ENCODE assay signal across 9 cellular contexts in genomic region chr7:25216837-25217236, GRCh38. TPM values are rescaled to one million over a fixed set of nuclear protein-coding genes. Genes with fewer than 3 reads are reported as not detected.
DNase-seq lines count a peak whose midpoint lies in the region; ATAC-seq, FAIRE-seq and TF ChIP-seq lines count a peak whose summit lies in the region.
"Had no signal": no experiment of that assay in that cellular context is flagged by ENCODE, and none has a peak within 500 bp of the region (broad histone marks: within the 10 kb centered on the region; RNA-seq: fewer than 3 reads in every experiment).

No MANE protein-coding gene starts in this region.

- H3K27me3 Mint-ChIP-seq in type B pancreatic cell, result peaks cover 4% of the 10 kb centered on the region

- no peaks in the 10 kb centered on the region for H3K36me3 Mint-ChIP-seq in type B pancreatic cell

- FAIRE-seq in kidney (lab: Jason Lieb, UNC), result peak; percentile 96

- no peaks in the 10 kb centered on the region for H3K9me3 Mint-ChIP-seq in type B pancreatic cell

- H3K36me3 ChIP-seq in ascending aorta, result no peaks in the 10 kb centered on the region
- H3K36me3 ChIP-seq in kidney (ENCODE audit: control insufficient read depth in 1 of 2, insufficient read depth in 2 of 2, low read length in 2 of 2), result no peaks in the 10 kb centered on the region

- H3K4me3 ChIP-seq in ascending aorta (no peak overlapping the region), kidney (ENCODE audit: low read length in 2 of 2) (no peak overlapping the region)

- intact Hi-C loops in ascending aorta (cut with DNase I) (no loop called here), kidney (cut with DNase I) (no loop called here)

- H3K4me1 ChIP-seq in ascending aorta (no peaks in the 10 kb centered on the region), kidney (ENCODE audit: control insufficient read depth in 1 of 2, insufficient read depth in 1 of 2, low read depth in 1 of 2, low read length in 2 of 2) (no peaks in the 10 kb centered on the region)

- peak; percentile 74 for DNase-seq in ACHN
- DNase-seq in GM13976 (ENCODE audit: low spot score), result peak; percentile 40
- DNase-seq in NCI-H2107 (lab: John Stamatoyannopoulos, UW), result peak; percentile 52
- DNase-seq in ascending aorta (ENCODE audit: low spot score in 2 of 2), result no peak
- DNase-seq in kidney, result no peak
- DNase-seq in type B pancreatic cell (ENCODE audit: extremely low spot score, unreplicated experiment), result no peak

- H3K9me3 ChIP-seq in ascending aorta (no peaks in the 10 kb centered on the region), kidney (ENCODE audit: control insufficient read depth in 1 of 2, low read length in 2 of 2) (no peaks in the 10 kb centered on the region)

- ATAC-seq in HG02938 (IDR thresholded peaks at IDR 0.05; ENCODE audit: unreplicated experiment), result no peak
- ATAC-seq in GM19397 (IDR thresholded peaks at IDR 0.05; ENCODE audit: unreplicated experiment), result no peak

- H3K27me3 ChIP-seq in ascending aorta, result no peaks in the 10 kb centered on the region

- in situ Hi-C loops in ACHN (cut with HindIII; ENCODE audit: low pct_ligation_motif_present, low pct_unique_long_range_greater_than_20kb, low sequenced_read_pairs) (no loop called here), GM13976 (cut with MboI; ENCODE audit: low sequenced_read_pairs, unreplicated experiment) (no loop called here)

- peaks cover 4% of the 10 kb centered on the region for H3K4me1 Mint-ChIP-seq in type B pancreatic cell (ENCODE audit: unreplicated experiment)

- no peak overlapping the region for H3K9ac ChIP-seq in kidney (ENCODE audit: low read length in 2 of 2)

- TF ChIP-seq CTCF in GM13976 (IDR thresholded peaks at IDR 0.05; ENCODE audit: borderline replicate concordance, control extremely low read depth, extremely low read depth, insufficient read depth, missing control alignments), result peak; percentile 48
- peak in 2 of 3 experiments; percentile 76 for TF ChIP-seq CTCF in ascending aorta (IDR thresholded peaks at IDR 0.05)
- TF ChIP-seq CTCF in kidney (IDR thresholded peaks at IDR 0.05; ENCODE audit: borderline replicate concordance, extremely low read depth, insufficient read depth), result peak; percentile 56
- TF ChIP-seq CTCF in type B pancreatic cell (conservative IDR thresholded peaks at IDR 0.05), result peak; percentile 92

- no peak overlapping the region for H3K27ac Mint-ChIP-seq in type B pancreatic cell

- H3K4me3 Mint-ChIP-seq in type B pancreatic cell, result no peak overlapping the region

- H3K27ac ChIP-seq in ascending aorta (no peak overlapping the region), kidney (ENCODE audit: low read depth in 2 of 2, low read length in 2 of 2) (no peak overlapping the region)
- H3K27ac ChIP-seq: epithelial cell of prostate had no signal

RNA-seq across cellular contexts. Expression of gene NPVF, which starts 11.4 kb away (rescaled TPM):
- not detected for total RNA-seq in ascending aorta
- not detected for total RNA-seq in kidney
- polyA plus RNA-seq in kidney (ENCODE audit: insufficient read depth, low read depth, low replicate concordance), result not detected
- not detected in 2 replicates for total RNA-seq in type B pancreatic cell (ENCODE audit: low replicate concordance)

Comparison
In these comparisons a context has a peak if more than half of its experiments do, and no peak if none do; other contexts are left out.
1. DNase-seq: peak in ACHN (single experiment), GM13976 (single experiment) and NCI-H2107 (single experiment); none in ascending aorta (0 of 2), kidney (single experiment) and type B pancreatic cell (single experiment).
2. Peak in every context shown above with its lines, with median percentiles within 50 percentile points of each other: CTCF ChIP-seq.